Comparison of ENCODE assay signal across 28 cellular contexts in genomic region chr1:24566266-24566867, GRCh38. TPM values are rescaled to one million over a fixed set of nuclear protein-coding genes. Genes with fewer than 3 reads are reported as not detected.
A peak's percentile ranks its signal among the peaks of the same experiment; 100 is the strongest.
DNase-seq lines count a peak whose midpoint lies in the region; ATAC-seq, FAIRE-seq and TF ChIP-seq lines count a peak whose summit lies in the region.
"Had no signal": no experiment of that assay in that cellular context is flagged by ENCODE, and none has a peak within 500 bp of the region (broad histone marks: within the 10 kb centered on the region; RNA-seq: fewer than 3 reads in every experiment).

No MANE protein-coding gene starts in this region.

- peak overlapping the region in 8 of 11 experiments; percentile 13 to 73 (median 54); a peak in 15 of 22 replicates for H3K4me2 ChIP-seq in BLaER1 treated with 17β-estradiol and CSF1 and Interleukin-3, amounts not matched to agents 10 nM and 100 nM
- H3K4me2 ChIP-seq: PC-9 had no signal

- no peak for FAIRE-seq in bronchial epithelial cell (lab: Jason Lieb, UNC)
- FAIRE-seq in HTR-8/SVneo (lab: Jason Lieb, UNC), result no peak
- FAIRE-seq: GM18507 had no signal

- no peak overlapping the region for H3K27ac ChIP-seq in BLaER1 treated with 17β-estradiol and CSF1 and Interleukin-3, amounts not matched to agents 10 nM and 100 nM
- H3K27ac ChIP-seq: coronary artery, esophagus muscularis mucosa, PC-9 had no signal

- no peaks in the 10 kb centered on the region; a peak in 1 of 22 replicates for H4K20me1 ChIP-seq in BLaER1 treated with 17β-estradiol and CSF1 and Interleukin-3, amounts not matched to agents 10 nM and 100 nM

- H3K4me3 ChIP-seq in BLaER1 treated with 17β-estradiol and CSF1 and Interleukin-3, amounts not matched to agents 10 nM and 100 nM, result no peak overlapping the region
- H3K4me3 ChIP-seq in bronchial epithelial cell (ENCODE audit: low read depth, low read length), result no peak overlapping the region
- H3K4me3 ChIP-seq: coronary artery, esophagus muscularis mucosa, PC-9 had no signal

- peaks cover 11% of the 10 kb centered on the region for H3K27me3 Mint-ChIP-seq in progenitor cell of endocrine pancreas

- H3K36me3 ChIP-seq in BLaER1 treated with 17β-estradiol and CSF1 and Interleukin-3, amounts not matched to agents 10 nM and 100 nM, result no peaks in the 10 kb centered on the region
- H3K36me3 ChIP-seq in bronchial epithelial cell (ENCODE audit: control insufficient read depth, insufficient read depth, low read length), result no peaks in the 10 kb centered on the region
- H3K36me3 ChIP-seq: esophagus muscularis mucosa had no signal

- H3K9me3 Mint-ChIP-seq in progenitor cell of endocrine pancreas (ENCODE audit: low read depth), result no peaks in the 10 kb centered on the region
- H3K9me3 Mint-ChIP-seq: effector memory CD8-positive, alpha-beta T cell; HFFc6; natural killer cell treated with Interleukin-12 subunit alpha and Interleukin-12 subunit beta and Interleukin-15 and Interleukin-18, amount 100 ng/mL, for 72 hours had no signal

- ATAC-seq in HG02763 (IDR thresholded peaks at IDR 0.05; ENCODE audit: unreplicated experiment), result no peak
- ATAC-seq: effector memory CD8-positive, alpha-beta T cell; natural killer cell treated with Interleukin-12 subunit alpha and Interleukin-12 subunit beta and Interleukin-15 and Interleukin-18, amount 100 ng/mL, for 72 hours; WTC11 had no signal

- peaks cover 16 to 27% (median 19%) of the 10 kb centered on the region in 10 experiments; a peak in 18 of 20 replicates for H3K4me1 ChIP-seq in BLaER1 treated with 17β-estradiol and CSF1 and Interleukin-3, amounts not matched to agents 10 nM and 100 nM
- H3K4me1 ChIP-seq: esophagus muscularis mucosa had no signal

- TF ChIP-seq CTCF in bronchial epithelial cell (IDR thresholded peaks at IDR 0.05; ENCODE audit: insufficient read depth, low read length, severe bottlenecking) (no peak), progenitor cell of endocrine pancreas (IDR thresholded peaks at IDR 0.05; ENCODE audit: unreplicated experiment) (no peak)

- H3K9ac ChIP-seq in BLaER1 treated with 17β-estradiol and CSF1 and Interleukin-3, amounts not matched to agents 10 nM and 100 nM, result no peak overlapping the region

- H3K27ac Mint-ChIP-seq in progenitor cell of endocrine pancreas, result no peak overlapping the region
- H3K27ac Mint-ChIP-seq: effector memory CD8-positive, alpha-beta T cell; HFFc6; natural killer cell treated with Interleukin-12 subunit alpha and Interleukin-12 subunit beta and Interleukin-15 and Interleukin-18, amount 100 ng/mL, for 72 hours; WTC11 had no signal

- H3K36me3 Mint-ChIP-seq in progenitor cell of endocrine pancreas (ENCODE audit: insufficient read depth), result no peaks in the 10 kb centered on the region
- H3K36me3 Mint-ChIP-seq: natural killer cell treated with Interleukin-12 subunit alpha and Interleukin-12 subunit beta and Interleukin-15 and Interleukin-18, amount 100 ng/mL, for 72 hours; WTC11 had no signal

- no peaks in the 10 kb centered on the region for H3K9me3 ChIP-seq in BLaER1 treated with 17β-estradiol and CSF1 and Interleukin-3, amounts not matched to agents 10 nM and 100 nM (replicated peaks in 1 of 11)
- H3K9me3 ChIP-seq: esophagus muscularis mucosa had no signal

- no peak overlapping the region for H3K4me3 Mint-ChIP-seq in progenitor cell of endocrine pancreas (ENCODE audit: low read depth)
- H3K4me3 Mint-ChIP-seq: effector memory CD8-positive, alpha-beta T cell; HFFc6; natural killer cell treated with Interleukin-12 subunit alpha and Interleukin-12 subunit beta and Interleukin-15 and Interleukin-18, amount 100 ng/mL, for 72 hours; WTC11 had no signal

- H3K27me3 ChIP-seq in BLaER1 treated with 17β-estradiol and CSF1 and Interleukin-3, amounts not matched to agents 10 nM and 100 nM, result no peaks in the 10 kb centered on the region
- H3K27me3 ChIP-seq in bronchial epithelial cell (ENCODE audit: control insufficient read depth, insufficient read depth, low read length), result no peaks in the 10 kb centered on the region

- DNase-seq in M059J (ENCODE audit: low read depth), result peak; percentile 53
- peak; percentile 33 for DNase-seq in bronchial epithelial cell (ENCODE audit: low read depth)
- DNase-seq in kidney tubule cell (ENCODE audit: low spot score), result peak; percentile 63
- DNase-seq in HTR-8/SVneo (ENCODE audit: insufficient read length, low spot score), result no peak
- DNase-seq in progenitor cell of endocrine pancreas (ENCODE audit: low spot score, unreplicated experiment), result no peak
- DNase-seq in activated T-cell treated with anti-CD3 and anti-CD28 coated beads, Interleukin-2, amount 50 U/mL, for 1 hour, result no peak
- DNase-seq: activated CD4-positive, alpha-beta T cell treated with anti-CD3 and anti-CD28 coated beads, Interleukin-2, amount 50 U/mL, for 1 hour; activated naive CD4-positive, alpha-beta T cell; activated T-cell treated with anti-CD3 and anti-CD28 coated beads, Interleukin-2, amount 50 U/mL, for 48 hours; effector memory CD8-positive, alpha-beta T cell; foreskin melanocyte; HFFc6; hippocampal formation; NCI-H1092; NCI-H1694 treated with DMSO at 0.1 percent for 48 hours; NCI-H2171; NCI-H510A treated with DMSO at 0.1 percent for 48 hours; PC-9; Right ventricle myocardium superior; T-helper 9 cell had no signal

- H3K4me1 Mint-ChIP-seq in progenitor cell of endocrine pancreas (ENCODE audit: low read depth), result peaks cover 13% of the 10 kb centered on the region

RNA-seq across cellular contexts. Expression of gene NCMAP, which starts 10.5 kb away (rescaled TPM):
- total RNA-seq in M059J (2014; rRNA removed; shearing (Covaris generic)), result not detected in 2 replicates
- 0.13 TPM in 1 of 2 replicates, not detected in the other for total RNA-seq in bronchial epithelial cell
- 1.3 and 1.7 TPM in 2 replicates for total RNA-seq in progenitor cell of endocrine pancreas
- total RNA-seq: HFFc6; natural killer cell treated with Interleukin-12 subunit alpha and Interleukin-12 subunit beta and Interleukin-15 and Interleukin-18, amount 100 ng/mL, for 72 hours; osteoblast had no signal

Comparison
In these comparisons a context has a peak if more than half of its experiments do, and no peak if none do; other contexts are left out.
1. DNase-seq: peak in M059J (single experiment), bronchial epithelial cell (single experiment) and kidney tubule cell (single experiment); none in HTR-8/SVneo (single experiment), progenitor cell of endocrine pancreas (single experiment) and activated T-cell treated with anti-CD3 and anti-CD28 coated beads, Interleukin-2, amount 50 U/mL, for 1 hour (single experiment).